In the genomic region with DNA sequence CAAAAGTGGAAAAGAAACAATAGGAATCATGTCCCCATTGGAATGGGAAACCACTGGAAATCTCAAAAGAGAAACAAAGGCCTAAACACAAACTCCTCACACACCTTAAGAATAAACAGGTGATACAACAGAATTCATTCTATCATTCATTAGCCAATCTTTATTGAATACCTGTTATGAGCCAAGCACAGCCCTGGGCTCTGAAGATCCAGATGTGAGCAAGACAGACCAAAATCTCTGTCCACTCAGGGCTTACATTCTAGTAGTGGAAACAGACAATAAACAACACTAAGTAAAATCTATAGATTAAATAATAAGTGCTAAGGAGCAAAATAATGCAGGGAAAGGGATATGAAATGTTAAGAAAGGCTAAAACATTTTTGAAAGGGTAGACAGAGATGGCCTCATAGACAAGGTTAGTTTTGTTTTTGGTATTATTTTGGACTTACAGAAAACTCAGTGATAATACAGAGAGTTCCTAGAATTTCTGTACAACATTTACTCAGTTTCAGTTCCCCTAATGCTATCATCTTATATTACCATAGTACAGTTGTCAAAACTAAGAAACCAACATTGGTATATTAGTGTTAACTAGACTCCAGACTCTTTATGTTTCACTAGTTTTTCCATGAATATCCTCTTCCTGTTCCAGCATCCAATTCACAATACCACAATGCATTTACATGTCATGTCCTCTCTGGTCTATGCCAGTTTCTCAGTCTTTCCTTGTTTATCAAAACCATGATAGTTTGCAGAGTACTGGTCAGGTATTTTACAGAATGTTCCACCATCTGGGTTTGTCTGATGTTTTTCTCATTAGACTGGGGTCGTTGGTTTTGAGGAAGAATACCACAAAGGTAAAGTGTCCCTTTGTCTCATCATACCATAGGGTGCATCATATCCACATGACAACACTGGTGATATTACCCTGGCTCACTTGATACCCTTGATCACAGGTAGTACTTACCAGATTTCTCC, we compare ENCODE assay signal across 14 cellular contexts.
DNase-seq lines count a peak whose midpoint lies in the region; ATAC-seq, FAIRE-seq and TF ChIP-seq lines count a peak whose summit lies in the region.
"Had no signal": no experiment of that assay in that cellular context is flagged by ENCODE, and none has a peak within 500 bp of the region (broad histone marks: within the 10 kb centered on the region; RNA-seq: fewer than 3 reads in every experiment).

No MANE protein-coding gene starts in this region.

- no peaks in the 10 kb centered on the region for H3K79me2 ChIP-seq in PC-9 (ENCODE audit: low read depth)

- peak; percentile 87 for ATAC-seq in HG02884 (IDR thresholded peaks at IDR 0.05; ENCODE audit: unreplicated experiment)
- ATAC-seq in left cardiac atrium = no peak

- intact Hi-C loops in left cardiac atrium (cut with DNase I) (loop anchor here (5.0 kb wide), 1 partner anchor 168 kb away; no protein-coding TSS in a partner anchor), PC-9 (cut with micrococcal nuclease; ENCODE audit: unreplicated experiment) (no loop called here)

- H4K20me1 ChIP-seq in PC-9 (ENCODE audit: insufficient read depth) = no peaks in the 10 kb centered on the region

- TF ChIP-seq CTCF in GM10248 (IDR thresholded peaks at IDR 0.05; ENCODE audit: control extremely low read depth, extremely low read depth, low read depth, missing control alignments) = no peak
- no peak for TF ChIP-seq CTCF in PC-9 (conservative IDR thresholded peaks at IDR 0.05)

- H3K4me1 ChIP-seq in PC-9 (replicated peaks; ENCODE audit: insufficient read depth) = no peaks in the 10 kb centered on the region
- H3K4me1 ChIP-seq: parathyroid adenoma had no signal

- no peak overlapping the region for H3K27ac ChIP-seq in PC-9
- H3K27ac ChIP-seq: dorsolateral prefrontal cortex, parathyroid adenoma had no signal

- BruUV-seq in PC-9 (replicated peaks; lab: Mats Ljungman, UMichigan) = no TSS peak

- no peak overlapping the region for H3K4me2 ChIP-seq in PC-9
- H3K4me2 ChIP-seq: SK-N-SH had no signal

- peak; percentile 91 for FAIRE-seq in GM19239 (lab: Jason Lieb, UNC)

- no peaks in the 10 kb centered on the region for H3K36me3 ChIP-seq in PC-9 (ENCODE audit: low read depth)

- no peaks in the 10 kb centered on the region for H3K27me3 ChIP-seq in PC-9 (ENCODE audit: insufficient read depth, low read depth)
- H3K27me3 ChIP-seq: dorsolateral prefrontal cortex had no signal

- POLR2A ChIA-PET in GM10248 (lab: Yijun Ruan, JAX) (no interaction called here), PC-9 (lab: Charles Lee; ENCODE audit: unreplicated experiment) (no interaction called here)

- H3K9me3 ChIP-seq in PC-9 (ENCODE audit: insufficient read depth, low read depth) = no peaks in the 10 kb centered on the region
- H3K9me3 ChIP-seq: SK-N-SH had no signal

- no peaks in the 10 kb centered on the region for H3K9me2 ChIP-seq in PC-9 (ENCODE audit: insufficient read depth)
- H3K9me2 ChIP-seq: SK-N-SH had no signal

- DNase-seq in GM10248 (ENCODE audit: extremely low spot score) (peak; percentile 42), GM19239 (ENCODE audit: insufficient read length, low spot score) (no peak), MV-4-11 (lab: John Stamatoyannopoulos, UW) (peak; percentile 79), left cardiac atrium (no peak), NK-92 (lab: John Stamatoyannopoulos, UW; ENCODE audit: unreplicated experiment) (no peak), activated gamma-delta T cell (lab: John Stamatoyannopoulos, UW) (no peak), PC-9 (no peak)
- DNase-seq: activated T-cell treated with anti-CD3 and anti-CD28 coated beads, Interleukin-2, amount 50 U/mL, for 4 hours; C1 segment of cervical spinal cord; dorsolateral prefrontal cortex; NCI-H1048; SK-N-SH had no signal

- CTCF ChIA-PET in GM10248 (lab: Yijun Ruan, JAX) (no interaction called here), PC-9 (lab: Charles Lee) (no interaction called here)

- no peak overlapping the region for H3K4me3 ChIP-seq in PC-9
- H3K4me3 ChIP-seq: dorsolateral prefrontal cortex had no signal

- no peak overlapping the region for H2AFZ ChIP-seq in PC-9
- H2AFZ ChIP-seq: parathyroid adenoma had no signal

- no peaks in the 10 kb centered on the region for H3F3A ChIP-seq in PC-9 (ENCODE audit: insufficient read depth, low read depth)

Comparison
In these comparisons a context has a peak if more than half of its experiments do, and no peak if none do; other contexts are left out.
1. DNase-seq: peak in GM10248 (single experiment) and MV-4-11 (single experiment); none in GM19239 (single experiment), left cardiac atrium (single experiment), NK-92 (single experiment), activated gamma-delta T cell (single experiment) and PC-9 (0 of 2).